ENCODE assay signal across 11 cellular contexts in the genomic region with DNA sequence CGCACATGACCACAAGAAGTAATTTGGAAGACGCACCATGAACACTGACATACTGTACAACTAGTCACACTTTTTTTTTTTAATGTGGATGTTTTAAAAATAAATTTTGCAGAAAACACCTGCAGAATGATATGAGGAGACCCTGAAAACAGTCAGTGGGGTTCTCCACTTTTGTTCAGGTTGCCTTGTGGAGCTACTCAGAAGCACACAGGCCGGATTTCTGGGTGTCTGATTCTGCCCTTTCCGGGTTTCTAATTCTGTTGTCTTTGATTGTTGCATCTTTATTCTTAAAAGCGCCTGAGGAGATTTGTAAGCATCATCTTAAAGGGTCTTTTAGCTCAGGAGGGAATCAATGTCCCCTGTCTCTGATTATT.
DNase-seq lines count a peak whose midpoint lies in the region; ATAC-seq and TF ChIP-seq lines count a peak whose summit lies in the region.
"Had no signal": no experiment of that assay in that cellular context is flagged by ENCODE, and none has a peak within 500 bp of the region (broad histone marks: within the 10 kb centered on the region; RNA-seq: fewer than 3 reads in every experiment).

No MANE protein-coding gene starts in this region.

- POLR2A ChIA-PET in HEK293 (lab: Yijun Ruan, JAX) = no interaction called here

- ATAC-seq in psoas muscle (no peak), HG02884 (IDR thresholded peaks at IDR 0.05; ENCODE audit: unreplicated experiment) (no peak)

- CTCF ChIA-PET in HEK293 (lab: Yijun Ruan, JAX) = interaction anchor here (0.6 to 3.0 kb wide), 51 partner anchors 10 to 1112 kb away, joined by 3 to 42 read pairs (median 4); a partner anchor contains a TSS

- DNase-seq in CD14-positive monocyte (ENCODE audit: low spot score) = no peak
- no peak for DNase-seq in esophagus squamous epithelium (lab: John Stamatoyannopoulos, UW)
- DNase-seq in psoas muscle = no peak
- DNase-seq in uterus = no peak
- no peak for DNase-seq in spleen
- no peak for DNase-seq in SHP77 treated with DMSO at 0.1 percent for 48 hours (lab: John Stamatoyannopoulos, UW)

- H3K36me3 ChIP-seq in HEK293 (ENCODE audit: control insufficient read depth in 2 of 2, insufficient read depth in 1 of 2, low read length in 2 of 2) (peaks cover 0 to 46% of the 10 kb centered on the region in 2 experiments; a peak in 2 of 3 replicates), esophagus squamous epithelium (peaks cover 0 to 63% (median 3%) of the 10 kb centered on the region in 3 donors), psoas muscle (ENCODE audit: insufficient read depth in 1 of 2, low read depth in 1 of 2) (peaks cover 0 to 30% of the 10 kb centered on the region in 2 donors), uterus (no peaks in the 10 kb centered on the region), spleen (peaks cover 0 to 86% (median 41%) of the 10 kb centered on the region in 6 donors)
- H3K36me3 ChIP-seq: ovary had no signal

- no peaks in the 10 kb centered on the region for H3K27me3 ChIP-seq in esophagus squamous epithelium
- H3K27me3 ChIP-seq in psoas muscle (ENCODE audit: insufficient read depth in 3 of 3, low read length in 2 of 3) = no peaks in the 10 kb centered on the region
- H3K27me3 ChIP-seq in uterus = no peaks in the 10 kb centered on the region
- no peaks in the 10 kb centered on the region for H3K27me3 ChIP-seq in spleen (replicated peaks in 1 of 7)
- H3K27me3 ChIP-seq: ovary had no signal

- peaks cover 0 to 3% (median 1%) of the 10 kb centered on the region in 3 donors for H3K27me3 Mint-ChIP-seq in CD14-positive monocyte (ENCODE audit: low read depth in 3 of 3)
- H3K27me3 Mint-ChIP-seq: central memory CD8-positive, alpha-beta T cell; naive B cell had no signal

- TF ChIP-seq CTCF in CD14-positive monocyte (IDR thresholded peaks at IDR 0.05) = no peak
- no peak for TF ChIP-seq CTCF in HEK293 (tag by site-specific recombination; IDR thresholded peaks at IDR 0.05)
- TF ChIP-seq CTCF in esophagus squamous epithelium (IDR thresholded peaks at IDR 0.05) = no peak
- TF ChIP-seq CTCF in psoas muscle (IDR thresholded peaks at IDR 0.05) = no peak
- TF ChIP-seq CTCF in uterus (IDR thresholded peaks at IDR 0.05) = no peak
- no peak for TF ChIP-seq CTCF in spleen (IDR thresholded peaks at IDR 0.05 in 8 of 11, conservative IDR thresholded peaks at IDR 0.05 in 3 of 11)

- WGBS in esophagus squamous epithelium, 2 donors = 79 to 91% methylated on average over 4 to 5 of the region's 5 CpGs
- 92 to 97% (median 95%) methylated on average over 5 of the region's 5 CpGs for WGBS in psoas muscle, 3 donors
- WGBS in spleen, 5 donors = 92 to 96% (median 93%) methylated on average over 5 of the region's 5 CpGs

- TF ChIP-seq POLR2A in esophagus squamous epithelium (IDR thresholded peaks at IDR 0.05) (no peak), uterus (IDR thresholded peaks at IDR 0.05) (no peak), spleen (IDR thresholded peaks at IDR 0.05) (no peak)

- peaks cover 31% of the 10 kb centered on the region for H3K4me1 Mint-ChIP-seq in CD14-positive monocyte

- peaks cover 64 to 66% of the 10 kb centered on the region in 2 donors for H3K36me3 Mint-ChIP-seq in CD14-positive monocyte

- no peak overlapping the region for H3K4me3 Mint-ChIP-seq in CD14-positive monocyte
- H3K4me3 Mint-ChIP-seq: central memory CD8-positive, alpha-beta T cell; naive B cell had no signal

- H3K27ac Mint-ChIP-seq in CD14-positive monocyte = peak overlapping the region in 4 of 7 donors; percentile 9 to 84 (median 54)

- peaks cover 3% of the 10 kb centered on the region; the same call in 1 of the 2 replicates for H3K4me1 ChIP-seq in HEK293 (ENCODE audit: control insufficient read depth, insufficient read depth, low read length)
- H3K4me1 ChIP-seq in esophagus squamous epithelium = peaks cover 20 to 93% (median 44%) of the 10 kb centered on the region in 3 donors
- peaks cover 36% of the 10 kb centered on the region for H3K4me1 ChIP-seq in psoas muscle
- H3K4me1 ChIP-seq in uterus = no peaks in the 10 kb centered on the region
- H3K4me1 ChIP-seq in spleen = peaks cover 12 to 57% (median 43%) of the 10 kb centered on the region in 6 donors

- no peaks in the 10 kb centered on the region for H3K9me3 ChIP-seq in HEK293 (ENCODE audit: control insufficient read depth, insufficient read depth, low read depth, low read length)
- no peaks in the 10 kb centered on the region for H3K9me3 ChIP-seq in esophagus squamous epithelium
- H3K9me3 ChIP-seq in psoas muscle = no peaks in the 10 kb centered on the region
- no peaks in the 10 kb centered on the region for H3K9me3 ChIP-seq in uterus
- no peaks in the 10 kb centered on the region for H3K9me3 ChIP-seq in spleen
- H3K9me3 ChIP-seq: ovary had no signal

- H3K4me3 ChIP-seq in HEK293 (ENCODE audit: low read depth, low read length) (no peak overlapping the region), esophagus squamous epithelium (no peak overlapping the region), psoas muscle (no peak overlapping the region), uterus (no peak overlapping the region), spleen (no peak overlapping the region)
- H3K4me3 ChIP-seq: ovary had no signal

- no peak overlapping the region for H3K27ac ChIP-seq in HEK293 (ENCODE audit: extremely low read depth, low read depth, low read length)
- peak overlapping the region in 3 of 4 donors; percentile 59 to 90 (median 89) for H3K27ac ChIP-seq in esophagus squamous epithelium
- H3K27ac ChIP-seq in psoas muscle = peak overlapping the region; percentile 38
- H3K27ac ChIP-seq in uterus = no peak overlapping the region
- peak overlapping the region in 3 of 8 donors; percentile 25 to 55 (median 37) for H3K27ac ChIP-seq in spleen
- H3K27ac ChIP-seq: ovary had no signal

- H3K9me3 Mint-ChIP-seq in CD14-positive monocyte = no peaks in the 10 kb centered on the region
- H3K9me3 Mint-ChIP-seq: central memory CD8-positive, alpha-beta T cell; naive B cell had no signal

- intact Hi-C loops in CD14-positive monocyte (cut with micrococcal nuclease) (no loop called here), esophagus squamous epithelium (cut with DNase I) (no loop called here), psoas muscle (cut with DNase I) (loop anchor here (5.0 to 10.0 kb wide), 2 partner anchors 131 to 314 kb away; a partner anchor contains a TSS), uterus (cut with DNase I; ENCODE audit: low total_unique reads) (no loop called here), spleen (cut with DNase I; ENCODE audit: low total_unique reads) (no loop called here)

TF ChIP-seq in HEK293, 187 proteins besides CTCF, POLR2A, EP300 and RAD21:
- TF ChIP-seq YY1 (tag by site-specific recombination; IDR thresholded peaks at IDR 0.05) = no peak
- TF ChIP-seq, protein P1, sequence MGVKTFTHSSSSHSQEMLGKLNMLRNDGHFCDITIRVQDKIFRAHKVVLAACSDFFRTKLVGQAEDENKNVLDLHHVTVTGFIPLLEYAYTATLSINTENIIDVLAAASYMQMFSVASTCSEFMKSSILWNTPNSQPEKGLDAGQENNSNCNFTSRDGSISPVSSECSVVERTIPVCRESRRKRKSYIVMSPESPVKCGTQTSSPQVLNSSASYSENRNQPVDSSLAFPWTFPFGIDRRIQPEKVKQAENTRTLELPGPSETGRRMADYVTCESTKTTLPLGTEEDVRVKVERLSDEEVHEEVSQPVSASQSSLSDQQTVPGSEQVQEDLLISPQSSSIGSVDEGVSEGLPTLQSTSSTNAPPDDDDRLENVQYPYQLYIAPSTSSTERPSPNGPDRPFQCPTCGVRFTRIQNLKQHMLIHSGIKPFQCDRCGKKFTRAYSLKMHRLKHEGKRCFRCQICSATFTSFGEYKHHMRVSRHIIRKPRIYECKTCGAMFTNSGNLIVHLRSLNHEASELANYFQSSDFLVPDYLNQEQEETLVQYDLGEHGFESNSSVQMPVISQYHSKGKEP (tag by site-specific recombination; IDR thresholded peaks at IDR 0.05) = 0 out of 2 replicates have a peak, but pooled peaks have one; percentile 1

Comparison
In these comparisons a context has a peak if more than half of its experiments do, and no peak if none do; other contexts are left out.
1. H3K27ac ChIP-seq: peak in esophagus squamous epithelium (3 of 4) and psoas muscle (single experiment); none in HEK293 (single experiment) and uterus (0 of 2).
2. intact Hi-C loops: an anchor here in psoas muscle (5.0 to 10.0 kb wide); none called in CD14-positive monocyte, esophagus squamous epithelium, uterus and spleen.